15 cellular contexts compared by ENCODE assay signal in the genomic region with DNA sequence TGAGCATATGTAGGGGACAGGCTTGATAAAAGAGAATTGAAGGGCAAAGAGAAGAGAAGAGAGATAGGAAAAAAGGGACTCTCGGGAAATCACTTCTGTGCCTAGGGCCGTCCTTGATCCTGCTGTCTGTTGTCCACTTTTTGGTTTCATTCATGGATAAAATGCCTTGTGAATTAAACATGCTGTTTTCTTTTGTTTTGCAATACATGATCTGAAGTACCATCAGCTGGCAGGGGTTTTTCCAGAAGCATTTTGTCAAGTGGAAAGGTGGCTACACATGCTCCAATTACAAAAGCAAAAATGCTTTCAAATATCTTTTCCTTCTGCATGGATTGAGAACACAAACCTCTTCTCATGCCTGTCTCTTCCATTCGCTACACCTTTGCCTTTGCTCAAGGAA.
A peak's percentile ranks its signal among the peaks of the same experiment; 100 is the strongest.
DNase-seq lines count a peak whose midpoint lies in the region; ATAC-seq and TF ChIP-seq lines count a peak whose summit lies in the region.
"Had no signal": no experiment of that assay in that cellular context is flagged by ENCODE, and none has a peak within 500 bp of the region (broad histone marks: within the 10 kb centered on the region; RNA-seq: fewer than 3 reads in every experiment).

No MANE protein-coding gene starts in this region.

- WGBS in hepatocyte (ENCODE audit: low lambda C conversion rate, missing lambda C conversion rate), result 75% methylated on average over 3 of the region's 3 CpGs

- H3K4me3 ChIP-seq in hepatocyte, result no peak overlapping the region
- H3K4me3 ChIP-seq: BLaER1 treated with 17β-estradiol and CSF1 and Interleukin-3, amounts not matched to agents 10 nM and 100 nM; MG63 had no signal

- no peaks in the 10 kb centered on the region for H3K9me3 Mint-ChIP-seq in activated naive CD4-positive, alpha-beta T cell treated with anti-CD3 and anti-CD28 coated beads, Interleukin-2, amount 50 U/mL, for 72 hours
- H3K9me3 Mint-ChIP-seq: CD8-positive, alpha-beta T cell had no signal

- H3K4me1 ChIP-seq in hepatocyte (ENCODE audit: insufficient read depth), result no peaks in the 10 kb centered on the region

- H2AFZ ChIP-seq in hepatocyte, result no peak overlapping the region

- H3K9me2 ChIP-seq in hepatocyte (replicated peaks; ENCODE audit: insufficient read depth), result no peaks in the 10 kb centered on the region

- no peak for ATAC-seq in activated naive CD4-positive, alpha-beta T cell treated with anti-CD3 and anti-CD28 coated beads, Interleukin-2, amount 50 U/mL, for 72 hours
- ATAC-seq in Right ventricle myocardium inferior, result no peak
- ATAC-seq: CD8-positive, alpha-beta T cell; Panc1; SK-N-SH treated with all-trans-retinoic acid at 6 μM for 48 hours had no signal

- no peaks in the 10 kb centered on the region for H3K79me2 ChIP-seq in hepatocyte

- no peaks in the 10 kb centered on the region for H4K20me1 ChIP-seq in hepatocyte (ENCODE audit: insufficient read depth, poor library complexity, severe bottlenecking)
- H4K20me1 ChIP-seq: BLaER1 treated with 17β-estradiol and CSF1 and Interleukin-3, amounts not matched to agents 10 nM and 100 nM had no signal

- H3K36me3 ChIP-seq in hepatocyte (replicated peaks; ENCODE audit: insufficient read depth, low read depth), result no peaks in the 10 kb centered on the region
- H3K36me3 ChIP-seq: BLaER1 treated with 17β-estradiol and CSF1 and Interleukin-3, amounts not matched to agents 10 nM and 100 nM; MG63 had no signal

- no peak overlapping the region for H3K27ac Mint-ChIP-seq in activated naive CD4-positive, alpha-beta T cell treated with anti-CD3 and anti-CD28 coated beads, Interleukin-2, amount 50 U/mL, for 72 hours
- H3K27ac Mint-ChIP-seq: CD8-positive, alpha-beta T cell had no signal

- no peak for TF ChIP-seq CTCF in hepatocyte (IDR thresholded peaks at IDR 0.05; ENCODE audit: poor library complexity)

- no peaks in the 10 kb centered on the region for H3K9me3 ChIP-seq in hepatocyte (ENCODE audit: low read depth)
- H3K9me3 ChIP-seq: BLaER1 treated with 17β-estradiol and CSF1 and Interleukin-3, amounts not matched to agents 10 nM and 100 nM; MG63 had no signal

- no peaks in the 10 kb centered on the region for H3K27me3 ChIP-seq in hepatocyte
- H3K27me3 ChIP-seq: BLaER1 treated with 17β-estradiol and CSF1 and Interleukin-3, amounts not matched to agents 10 nM and 100 nM; MG63 had no signal

- intact Hi-C loops in Right ventricle myocardium inferior (cut with DNase I), result no loop called here

- DNase-seq in NCI-H2029 treated with DMSO at 0.1 percent for 48 hours (lab: John Stamatoyannopoulos, UW) (peak; percentile 36), NCI-H345 (lab: John Stamatoyannopoulos, UW) (peak; percentile 54), hepatocyte (ENCODE audit: low spot score) (no peak), substantia nigra (lab: John Stamatoyannopoulos, UW) (no peak), germinal center (ENCODE audit: low spot score) (no peak), Right ventricle myocardium inferior (ENCODE audit: missing footprints) (no peak), dermis blood vessel endothelial cell (no peak)
- no peak for DNase-seq in activated naive CD4-positive, alpha-beta T cell treated with anti-CD3 and anti-CD28 coated beads, Interleukin-2, amount 50 U/mL, for 72 hours (ENCODE audit: low spot score in 2 of 2)
- DNase-seq: CD8-positive, alpha-beta T cell; GDM1; MG63; NCI-H748 treated with DMSO at 0.1 percent for 48 hours had no signal

- H3K4me2 ChIP-seq in hepatocyte, result peak overlapping the region; percentile 5
- H3K4me2 ChIP-seq: BLaER1 treated with 17β-estradiol and CSF1 and Interleukin-3, amounts not matched to agents 10 nM and 100 nM had no signal

- no peak overlapping the region for H3K27ac ChIP-seq in hepatocyte
- H3K27ac ChIP-seq in substantia nigra (ENCODE audit: low read depth, low read length, poor library complexity, severe bottlenecking), result peak overlapping the region; percentile 93
- H3K27ac ChIP-seq: BLaER1 treated with 17β-estradiol and CSF1 and Interleukin-3, amounts not matched to agents 10 nM and 100 nM had no signal

- no peaks in the 10 kb centered on the region for H3K36me3 Mint-ChIP-seq in activated naive CD4-positive, alpha-beta T cell treated with anti-CD3 and anti-CD28 coated beads, Interleukin-2, amount 50 U/mL, for 72 hours
- H3K36me3 Mint-ChIP-seq: CD8-positive, alpha-beta T cell had no signal

Comparison
In these comparisons a context has a peak if more than half of its experiments do, and no peak if none do; other contexts are left out.
1. DNase-seq: peak in NCI-H2029 treated with DMSO at 0.1 percent for 48 hours (single experiment) and NCI-H345 (single experiment); none in hepatocyte (single experiment), substantia nigra (0 of 49), germinal center (single experiment), activated naive CD4-positive, alpha-beta T cell treated with anti-CD3 and anti-CD28 coated beads, Interleukin-2, amount 50 U/mL, for 72 hours (0 of 2), Right ventricle myocardium inferior (single experiment) and dermis blood vessel endothelial cell (single experiment).